In genomic region chr1:225699336-225699735, GRCh38 we compare ENCODE assay signal across 17 cellular contexts. TPM values are rescaled to one million over a fixed set of nuclear protein-coding genes. Genes with fewer than 3 reads are reported as not detected.
DNase-seq lines count a peak whose midpoint lies in the region; ATAC-seq and TF ChIP-seq lines count a peak whose summit lies in the region.
"Had no signal": no experiment of that assay in that cellular context is flagged by ENCODE, and none has a peak within 500 bp of the region (broad histone marks: within the 10 kb centered on the region; RNA-seq: fewer than 3 reads in every experiment).

No MANE protein-coding gene starts in this region.

- no peaks in the 10 kb centered on the region for H3K36me3 Mint-ChIP-seq in activated CD8-positive, alpha-beta memory T cell treated with anti-CD3 and anti-CD28 coated beads, Interleukin-2, amount 10 ng/mL, durations not matched to agents 7 days and 5 days
- H3K36me3 Mint-ChIP-seq: activated naive CD8-positive, alpha-beta T cell treated with anti-CD3 and anti-CD28 coated beads, Interleukin-2, amount 10 ng/mL, durations not matched to agents 7 days and 5 days had no signal

- 32 to 47% (median 44%) methylated on average over 2 of the region's 2 CpGs for WGBS in psoas muscle, 3 donors

- ATAC-seq in psoas muscle (no peak), HG03097 (IDR thresholded peaks at IDR 0.05; ENCODE audit: low FRiP score, unreplicated experiment) (no peak), HG02870 (IDR thresholded peaks at IDR 0.05; ENCODE audit: unreplicated experiment) (no peak)
- no peak for ATAC-seq in activated CD8-positive, alpha-beta memory T cell treated with anti-CD3 and anti-CD28 coated beads, Interleukin-2, amount 10 ng/mL, durations not matched to agents 7 days and 5 days
- ATAC-seq: activated CD4-positive, CD25-positive, alpha-beta regulatory T cell treated with anti-CD3 and anti-CD28 coated beads, Interleukin-2, amount 50 U/mL, for 24 hours; left lobe of liver; upper lobe of right lung had no signal

- no peaks in the 10 kb centered on the region for H3K36me3 ChIP-seq in psoas muscle (ENCODE audit: insufficient read depth in 1 of 2, low read depth in 1 of 2)
- H3K36me3 ChIP-seq: upper lobe of right lung had no signal

- H3K27me3 Mint-ChIP-seq in activated CD8-positive, alpha-beta memory T cell treated with anti-CD3 and anti-CD28 coated beads, Interleukin-2, amount 10 ng/mL, durations not matched to agents 7 days and 5 days, result no peaks in the 10 kb centered on the region
- H3K27me3 Mint-ChIP-seq: activated naive CD8-positive, alpha-beta T cell treated with anti-CD3 and anti-CD28 coated beads, Interleukin-2, amount 10 ng/mL, durations not matched to agents 7 days and 5 days; B cell had no signal

- no peaks in the 10 kb centered on the region for H3K27me3 ChIP-seq in psoas muscle (ENCODE audit: insufficient read depth in 3 of 3, low read length in 2 of 3)
- H3K27me3 ChIP-seq: upper lobe of right lung had no signal

- no peak overlapping the region for H3K4me3 ChIP-seq in psoas muscle
- H3K4me3 ChIP-seq: upper lobe of right lung had no signal

- H3K4me1 ChIP-seq in psoas muscle, result peaks cover 32% of the 10 kb centered on the region

- intact Hi-C loops in psoas muscle (cut with DNase I), result no loop called here

- no peak overlapping the region for H3K27ac Mint-ChIP-seq in activated CD8-positive, alpha-beta memory T cell treated with anti-CD3 and anti-CD28 coated beads, Interleukin-2, amount 10 ng/mL, durations not matched to agents 7 days and 5 days
- H3K27ac Mint-ChIP-seq: activated naive CD8-positive, alpha-beta T cell treated with anti-CD3 and anti-CD28 coated beads, Interleukin-2, amount 10 ng/mL, durations not matched to agents 7 days and 5 days; B cell had no signal

- H3K9me3 Mint-ChIP-seq in activated CD8-positive, alpha-beta memory T cell treated with anti-CD3 and anti-CD28 coated beads, Interleukin-2, amount 10 ng/mL, durations not matched to agents 7 days and 5 days (ENCODE audit: low read depth), result no peaks in the 10 kb centered on the region
- H3K9me3 Mint-ChIP-seq: activated naive CD8-positive, alpha-beta T cell treated with anti-CD3 and anti-CD28 coated beads, Interleukin-2, amount 10 ng/mL, durations not matched to agents 7 days and 5 days had no signal

- no peak overlapping the region for H3K4me3 Mint-ChIP-seq in activated CD8-positive, alpha-beta memory T cell treated with anti-CD3 and anti-CD28 coated beads, Interleukin-2, amount 10 ng/mL, durations not matched to agents 7 days and 5 days
- H3K4me3 Mint-ChIP-seq: activated naive CD8-positive, alpha-beta T cell treated with anti-CD3 and anti-CD28 coated beads, Interleukin-2, amount 10 ng/mL, durations not matched to agents 7 days and 5 days; B cell had no signal

- CTCF ChIA-PET in activated CD8-positive, alpha-beta memory T cell treated with anti-CD3 and anti-CD28 coated beads, Interleukin-2, amount 10 ng/mL, durations not matched to agents 7 days and 5 days (lab: Charles Lee), result no interaction called here

- H3K4me1 Mint-ChIP-seq in activated CD8-positive, alpha-beta memory T cell treated with anti-CD3 and anti-CD28 coated beads, Interleukin-2, amount 10 ng/mL, durations not matched to agents 7 days and 5 days, result no peaks in the 10 kb centered on the region
- H3K4me1 Mint-ChIP-seq: activated naive CD8-positive, alpha-beta T cell treated with anti-CD3 and anti-CD28 coated beads, Interleukin-2, amount 10 ng/mL, durations not matched to agents 7 days and 5 days; B cell had no signal

- TF ChIP-seq CTCF in psoas muscle (IDR thresholded peaks at IDR 0.05), result no peak

- no peaks in the 10 kb centered on the region for H3K9me3 ChIP-seq in psoas muscle
- H3K9me3 ChIP-seq: upper lobe of right lung had no signal

- peak overlapping the region; percentile 86 for H3K27ac ChIP-seq in psoas muscle
- H3K27ac ChIP-seq: upper lobe of right lung had no signal

- peak; percentile 5 for DNase-seq in ELR (ENCODE audit: low read depth)
- DNase-seq in amniotic epithelial cell (ENCODE audit: low read depth), result peak; percentile 45
- DNase-seq in fibroblast of peridontal ligament (ENCODE audit: extremely low read depth), result peak; percentile 27
- DNase-seq in psoas muscle, result no peak
- no peak for DNase-seq in activated CD8-positive, alpha-beta memory T cell treated with anti-CD3 and anti-CD28 coated beads, Interleukin-2, amount 10 ng/mL, durations not matched to agents 7 days and 5 days
- DNase-seq in stimulated activated CD4-positive, alpha-beta T cell treated with anti-CD3 and anti-CD28 coated beads, Interleukin-2, amount 100 ng/mL, for 24 hours, result no peak
- DNase-seq: activated naive CD8-positive, alpha-beta T cell treated with anti-CD3 and anti-CD28 coated beads, Interleukin-2, amount 10 ng/mL, durations not matched to agents 7 days and 5 days; activated T-cell treated with anti-CD3 and anti-CD28 coated beads for 4 hours; effector CD4-positive, alpha-beta T cell; NCI-H1092; T-helper 1 cell; upper lobe of right lung had no signal

RNA-seq across cellular contexts. Expression of gene ENAH, which starts 46.4 kb away (rescaled TPM):
- total RNA-seq in psoas muscle, result 100 to 1,000 TPM; 119 to 262 (median 177) TPM
- polyA plus RNA-seq in psoas muscle, result 10 to 100 TPM; 17.1 to 76.4 (median 38.8) TPM
- not detected for total RNA-seq in activated CD8-positive, alpha-beta memory T cell treated with anti-CD3 and anti-CD28 coated beads, Interleukin-2, amount 10 ng/mL, durations not matched to agents 7 days and 5 days
- total RNA-seq: activated naive CD8-positive, alpha-beta T cell treated with anti-CD3 and anti-CD28 coated beads, Interleukin-2, amount 10 ng/mL, durations not matched to agents 7 days and 5 days had no signal

Comparison
In these comparisons a context has a peak if more than half of its experiments do, and no peak if none do; other contexts are left out.
1. DNase-seq: peak in ELR (single experiment), amniotic epithelial cell (single experiment) and fibroblast of peridontal ligament (single experiment); none in psoas muscle (0 of 2), activated CD8-positive, alpha-beta memory T cell treated with anti-CD3 and anti-CD28 coated beads, Interleukin-2, amount 10 ng/mL, durations not matched to agents 7 days and 5 days (single experiment) and stimulated activated CD4-positive, alpha-beta T cell treated with anti-CD3 and anti-CD28 coated beads, Interleukin-2, amount 100 ng/mL, for 24 hours (0 of 2).
2. RNA of gene ENAH, which starts 46.4 kb away (total RNA-seq): 119 to 262 TPM in psoas muscle; not detected in activated CD8-positive, alpha-beta memory T cell treated with anti-CD3 and anti-CD28 coated beads, Interleukin-2, amount 10 ng/mL, durations not matched to agents 7 days and 5 days; every median in the first group is over 100 times any median in the second.